In genomic region chr20:25063546-25063945, GRCh38 we compare ENCODE assay signal across 23 cellular contexts. TPM values are rescaled to one million over a fixed set of nuclear protein-coding genes. Genes with fewer than 3 reads are reported as not detected.
DNase-seq lines count a peak whose midpoint lies in the region; FAIRE-seq and TF ChIP-seq lines count a peak whose summit lies in the region.
"Had no signal": no experiment of that assay in that cellular context is flagged by ENCODE, and none has a peak within 500 bp of the region (broad histone marks: within the 10 kb centered on the region; RNA-seq: fewer than 3 reads in every experiment).

No MANE protein-coding gene starts in this region.

- peaks cover 6 to 13% of the 10 kb centered on the region in 2 donors for H3K4me1 ChIP-seq in kidney (ENCODE audit: control insufficient read depth in 1 of 2, insufficient read depth in 1 of 2, low read depth in 1 of 2, low read length in 2 of 2)

- FAIRE-seq in kidney (lab: Jason Lieb, UNC), result no peak

- no peak overlapping the region for H3K4me3 ChIP-seq in kidney (ENCODE audit: low read length in 2 of 2)
- no peak overlapping the region for H3K4me3 ChIP-seq in foreskin fibroblast (ENCODE audit: low read depth in 1 of 2, low read length in 2 of 2)
- H3K4me3 ChIP-seq: SJSA1 had no signal

- peak; percentile 53 for DNase-seq in activated effector memory CD4-positive, alpha-beta T cell treated with anti-CD3 and anti-CD28 coated beads, Interleukin-2, amount 50 U/mL, for 16 hours
- no peak for DNase-seq in activated effector memory CD4-positive, alpha-beta T cell treated with Interleukin-2 at 50 U/mL for 16 hours
- DNase-seq in kidney (peak; percentile 49), posterior vena cava (ENCODE audit: low spot score) (peak; percentile 40), foreskin fibroblast (no peak)
- DNase-seq in activated naive CD4-positive, alpha-beta T cell (lab: John Stamatoyannopoulos, UW), result no peak
- DNase-seq in stimulated activated CD4-positive, alpha-beta T cell treated with anti-CD3 and anti-CD28 coated beads, Interleukin-2, amount 100 ng/mL, for 24 hours, result no peak
- DNase-seq: AML-193, EL, GF-D8, GOT3, HCEC 1CT, KG1, NCI-H1092 treated with DMSO at 0.1 percent for 48 hours, NCI-H1436 treated with DMSO at 0.1 percent for 48 hours, NCI-H1930, NCI-H2227 treated with DMSO at 0.1 percent for 48 hours, NCI-H510A treated with DMSO at 0.1 percent for 48 hours, NCI-H748 treated with DMSO at 0.1 percent for 48 hours had no signal

- H3K9me3 ChIP-seq in kidney (ENCODE audit: control insufficient read depth in 1 of 2, low read length in 2 of 2), result no peaks in the 10 kb centered on the region
- H3K9me3 ChIP-seq: SJSA1 had no signal

- intact Hi-C loops in kidney (cut with DNase I) (loop anchor here (5.0 kb wide), 1 partner anchor 66 kb away; no protein-coding TSS in a partner anchor), posterior vena cava (cut with DNase I) (loop anchor here in 1 of 2 donors (10.0 kb wide), 1 partner anchor 131 kb away; the partner anchor contains the start of gene ENTPD6)

- TF ChIP-seq CTCF in kidney (IDR thresholded peaks at IDR 0.05; ENCODE audit: borderline replicate concordance, extremely low read depth, insufficient read depth) (no peak), foreskin fibroblast (IDR thresholded peaks at IDR 0.05; ENCODE audit: low read depth, low read length) (no peak)

- no peak overlapping the region for H3K9ac ChIP-seq in kidney (ENCODE audit: low read length in 2 of 2)

- no peak overlapping the region for H3K27ac ChIP-seq in kidney (ENCODE audit: low read depth in 2 of 2, low read length in 2 of 2)
- H3K27ac ChIP-seq: C4-2B, SJSA1 had no signal

- H3K36me3 ChIP-seq in kidney (ENCODE audit: control insufficient read depth in 1 of 2, insufficient read depth in 2 of 2, low read length in 2 of 2), result no peaks in the 10 kb centered on the region
- H3K36me3 ChIP-seq: SJSA1 had no signal

RNA-seq across cellular contexts. Expression of gene ACSS1, which starts 5.6 kb away (rescaled TPM):
- total RNA-seq in kidney (30.6 TPM), posterior vena cava (10 to 100 TPM; 11.6 to 12.2 TPM)
- polyA plus RNA-seq in kidney (ENCODE audit: insufficient read depth, low read depth, low replicate concordance), result 72.3 TPM

RNA-seq across cellular contexts. Expression of gene VSX1, which starts 18.4 kb away (rescaled TPM):
- total RNA-seq in kidney, result 0.41 TPM
- not detected for polyA plus RNA-seq in kidney (ENCODE audit: insufficient read depth, low read depth, low replicate concordance)
- total RNA-seq in posterior vena cava, result not detected
- total RNA-seq: A172, HT1080, SJSA1 had no signal

Comparison
In these comparisons a context has a peak if more than half of its experiments do, and no peak if none do; other contexts are left out.
1. DNase-seq: peak in activated effector memory CD4-positive, alpha-beta T cell treated with anti-CD3 and anti-CD28 coated beads, Interleukin-2, amount 50 U/mL, for 16 hours (single experiment), kidney (single experiment) and posterior vena cava (single experiment); none in activated effector memory CD4-positive, alpha-beta T cell treated with Interleukin-2 at 50 U/mL for 16 hours (single experiment), foreskin fibroblast (0 of 2), activated naive CD4-positive, alpha-beta T cell (0 of 4) and stimulated activated CD4-positive, alpha-beta T cell treated with anti-CD3 and anti-CD28 coated beads, Interleukin-2, amount 100 ng/mL, for 24 hours (0 of 2).